17 cellular contexts compared by ENCODE assay signal in the genomic region with DNA sequence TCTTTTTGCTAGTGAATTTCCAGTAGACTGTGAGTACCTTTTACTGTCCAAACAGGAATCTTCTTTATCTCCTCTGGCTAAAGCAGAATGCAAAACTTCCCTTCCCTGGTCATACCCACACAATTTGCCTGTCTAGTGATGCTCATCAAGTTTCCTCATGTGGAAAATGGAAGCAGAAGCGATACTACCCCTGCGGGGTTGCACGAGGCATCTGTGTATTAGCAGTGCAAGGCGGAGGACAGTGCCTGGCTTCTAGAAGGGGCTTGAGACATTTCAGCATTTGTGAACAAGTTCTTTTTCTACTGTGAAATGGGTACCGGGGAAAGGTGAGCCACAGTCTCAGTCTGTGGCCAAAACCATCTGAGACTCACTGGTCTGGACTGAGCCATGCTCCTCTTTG.
DNase-seq lines count a peak whose midpoint lies in the region; ATAC-seq lines count a peak whose summit lies in the region.
"Had no signal": no experiment of that assay in that cellular context is flagged by ENCODE, and none has a peak within 500 bp of the region (broad histone marks: within the 10 kb centered on the region; RNA-seq: fewer than 3 reads in every experiment).

No MANE protein-coding gene starts in this region.

- in situ Hi-C loops in ACHN (cut with HindIII; ENCODE audit: low pct_ligation_motif_present, low pct_unique_long_range_greater_than_20kb, low sequenced_read_pairs): no loop called here

- no peaks in the 10 kb centered on the region for H3K36me3 Mint-ChIP-seq in activated T-cell treated with anti-CD3 and anti-CD28 coated beads, Interleukin-2, amount 50 U/mL, for 24 hours (ENCODE audit: low read depth)
- H3K36me3 Mint-ChIP-seq: CD4-positive, alpha-beta memory T cell had no signal

- H3K4me3 Mint-ChIP-seq in activated T-cell treated with anti-CD3 and anti-CD28 coated beads, Interleukin-2, amount 50 U/mL, for 24 hours: no peak overlapping the region
- H3K4me3 Mint-ChIP-seq: CD4-positive, alpha-beta memory T cell had no signal

- peaks cover 2% of the 10 kb centered on the region for H3K27me3 Mint-ChIP-seq in activated T-cell treated with anti-CD3 and anti-CD28 coated beads, Interleukin-2, amount 50 U/mL, for 24 hours

- ATAC-seq in GM18907 (IDR thresholded peaks at IDR 0.05; ENCODE audit: unreplicated experiment): peak; percentile 93
- peak; percentile 77 for ATAC-seq in GM21619 (IDR thresholded peaks at IDR 0.05; ENCODE audit: unreplicated experiment)
- ATAC-seq in HG03135 (IDR thresholded peaks at IDR 0.05; ENCODE audit: unreplicated experiment): peak; percentile 75
- ATAC-seq: psoas muscle had no signal

- H3K4me3 ChIP-seq in endocrine pancreas (ENCODE audit: control insufficient read depth, insufficient read depth, low read length): no peak overlapping the region
- H3K4me3 ChIP-seq: psoas muscle had no signal

- no peak for DNase-seq in NCI-H146 (lab: John Stamatoyannopoulos, UW)
- DNase-seq in activated T-cell treated with anti-CD3 and anti-CD28 coated beads, Interleukin-2, amount 50 U/mL, for 24 hours: no peak
- DNase-seq in ACHN: no peak
- DNase-seq in NCI-H2029 treated with DMSO at 0.1 percent for 48 hours (lab: John Stamatoyannopoulos, UW): no peak
- DNase-seq: activated CD4-positive, alpha-beta T cell treated with anti-CD3 and anti-CD28 coated beads, Interleukin-2, amount 50 U/mL, for 48 hours; activated naive CD4-positive, alpha-beta T cell treated with anti-CD3 and anti-CD28 coated beads, Interleukin-2, amount 50 U/mL, for 16 hours; caudate nucleus; CD4-positive, alpha-beta memory T cell; erythroblast; HCEC 1CT; NCI-H1694; psoas muscle; stimulated activated CD4-positive, alpha-beta T cell treated with anti-CD3 and anti-CD28 coated beads, Interleukin-4, amount 100 ng/mL, for 4 hours had no signal

- H3K9ac ChIP-seq in endocrine pancreas (ENCODE audit: control insufficient read depth, insufficient read depth, low read length): peak overlapping the region; percentile 42

- H3K27ac Mint-ChIP-seq in activated T-cell treated with anti-CD3 and anti-CD28 coated beads, Interleukin-2, amount 50 U/mL, for 24 hours: no peak overlapping the region
- H3K27ac Mint-ChIP-seq: CD4-positive, alpha-beta memory T cell had no signal

- peaks cover 2% of the 10 kb centered on the region for H3K9me3 Mint-ChIP-seq in activated T-cell treated with anti-CD3 and anti-CD28 coated beads, Interleukin-2, amount 50 U/mL, for 24 hours

- no peaks in the 10 kb centered on the region for H3K36me3 ChIP-seq in endocrine pancreas (ENCODE audit: control insufficient read depth, insufficient read depth, low read length)

- H3K27me3 ChIP-seq in endocrine pancreas (ENCODE audit: control insufficient read depth, insufficient read depth, low read length): no peaks in the 10 kb centered on the region

- no peaks in the 10 kb centered on the region for H3K4me1 ChIP-seq in endocrine pancreas (ENCODE audit: control insufficient read depth, insufficient read depth, low read length)
- H3K4me1 ChIP-seq: psoas muscle had no signal

- H3K4me1 Mint-ChIP-seq in activated T-cell treated with anti-CD3 and anti-CD28 coated beads, Interleukin-2, amount 50 U/mL, for 24 hours (ENCODE audit: low read depth): no peaks in the 10 kb centered on the region
- H3K4me1 Mint-ChIP-seq: CD4-positive, alpha-beta memory T cell had no signal

- H3K9me3 ChIP-seq in endocrine pancreas (ENCODE audit: control insufficient read depth, low read length): no peaks in the 10 kb centered on the region
- H3K9me3 ChIP-seq: psoas muscle had no signal
